Comparison of ENCODE assay signal across 1 cellular context in the genomic region with DNA sequence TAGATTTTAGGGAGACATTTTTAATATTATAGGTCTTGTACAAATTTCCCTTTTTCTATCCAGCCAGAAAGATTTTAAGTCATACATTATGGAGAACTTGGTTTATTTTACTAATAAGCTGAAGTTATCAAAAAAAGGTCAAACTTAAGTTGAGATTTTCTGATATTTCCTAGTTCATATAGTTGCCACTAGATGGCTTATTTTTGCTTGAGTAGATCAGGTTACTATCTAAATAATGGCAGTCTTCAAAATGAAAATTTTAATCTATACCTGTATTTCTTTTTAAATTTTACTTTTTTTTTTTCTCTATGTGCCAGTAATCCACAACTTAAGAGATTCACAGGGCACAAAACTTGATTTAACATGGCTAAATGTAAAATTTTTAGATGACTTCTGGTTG.
TF ChIP-seq lines count a peak whose summit lies in the region.

No MANE protein-coding gene starts in this region.

TF ChIP-seq in IMR-90, 13 proteins besides CTCF, POLR2A, EP300 and RAD21:
- no peak for TF ChIP-seq MXI1 (IDR thresholded peaks at IDR 0.05; ENCODE audit: borderline replicate concordance, low read depth, low read length)
- TF ChIP-seq, protein P1, sequence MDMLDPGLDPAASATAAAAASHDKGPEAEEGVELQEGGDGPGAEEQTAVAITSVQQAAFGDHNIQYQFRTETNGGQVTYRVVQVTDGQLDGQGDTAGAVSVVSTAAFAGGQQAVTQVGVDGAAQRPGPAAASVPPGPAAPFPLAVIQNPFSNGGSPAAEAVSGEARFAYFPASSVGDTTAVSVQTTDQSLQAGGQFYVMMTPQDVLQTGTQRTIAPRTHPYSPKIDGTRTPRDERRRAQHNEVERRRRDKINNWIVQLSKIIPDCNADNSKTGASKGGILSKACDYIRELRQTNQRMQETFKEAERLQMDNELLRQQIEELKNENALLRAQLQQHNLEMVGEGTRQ (IDR thresholded peaks at IDR 0.05; ENCODE audit: low read depth, low read length), result no peak
- peak; percentile 29; the same call in 1 of the 2 replicates for TF ChIP-seq SMC3 (IDR thresholded peaks at IDR 0.05; ENCODE audit: low read depth, low read length)
TF ChIP-seq in IMR-90: peak in this region for 1.
